ENCODE assay signal across 8 cellular contexts in the genomic region with DNA sequence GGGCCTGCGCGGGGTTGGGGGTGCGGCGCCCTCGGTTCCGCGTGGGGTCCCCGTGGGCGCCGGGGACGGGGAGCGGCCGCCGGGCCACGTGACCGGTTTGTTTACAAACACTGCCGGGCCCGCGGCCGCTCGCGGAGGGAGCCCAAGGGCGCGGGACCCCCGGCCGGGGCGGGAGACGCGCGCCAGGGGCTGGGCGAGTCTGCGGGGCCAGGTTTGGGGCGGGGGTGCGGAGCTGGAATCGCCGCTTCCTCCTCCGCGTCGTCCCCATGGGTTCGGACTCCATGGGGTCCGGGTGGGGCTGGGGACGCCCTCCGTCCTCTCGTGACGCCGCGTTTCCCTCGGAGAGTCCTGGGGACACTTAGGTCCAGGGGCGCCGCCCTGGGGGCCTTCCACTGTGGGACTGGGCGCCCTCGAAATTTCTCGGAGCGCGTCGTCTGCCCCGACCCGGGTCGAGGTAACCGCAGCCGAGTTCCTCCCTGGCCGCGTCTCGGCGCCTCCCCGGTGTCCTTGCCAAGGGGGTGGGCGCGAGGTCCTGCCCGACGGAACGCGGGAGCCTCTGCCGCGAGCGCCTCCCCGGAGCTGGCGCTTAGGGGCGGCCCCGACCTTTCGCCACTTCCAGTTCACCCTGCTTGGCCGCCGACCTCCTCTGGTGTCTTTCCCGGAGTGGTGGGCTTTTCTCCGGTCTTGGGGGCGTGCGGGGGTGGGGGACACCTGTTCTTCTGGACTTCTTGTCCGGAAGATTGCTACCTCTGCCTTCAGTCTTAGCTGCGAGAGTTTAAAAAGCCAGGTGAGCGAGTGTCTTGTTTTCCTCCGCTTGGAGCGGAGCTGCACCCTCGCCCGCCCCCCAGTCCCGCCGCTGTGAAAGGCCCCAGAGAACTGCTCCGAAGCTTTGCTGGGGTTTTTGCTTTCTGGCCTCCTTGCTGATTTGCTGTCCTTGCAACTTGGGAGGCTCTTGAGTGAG. TPM values are rescaled to one million over a fixed set of nuclear protein-coding genes. Genes with fewer than 3 reads are reported as not detected.
DNase-seq lines count a peak whose midpoint lies in the region; ATAC-seq and TF ChIP-seq lines count a peak whose summit lies in the region.

No MANE protein-coding gene starts in this region.

- H3K4me1 Mint-ChIP-seq in neural progenitor cell: peaks cover 49% of the 10 kb centered on the region

- H3K36me3 ChIP-seq in gastroesophageal sphincter: no peaks in the 10 kb centered on the region
- no peaks in the 10 kb centered on the region for H3K36me3 ChIP-seq in neural progenitor cell

- peaks cover 7% of the 10 kb centered on the region for H3K27me3 Mint-ChIP-seq in neural progenitor cell (ENCODE audit: insufficient read depth, low read depth)

- H3F3A ChIP-seq in neural progenitor cell (ENCODE audit: low read depth): peaks cover 42% of the 10 kb centered on the region

- peaks cover 52% of the 10 kb centered on the region for H4K20me1 ChIP-seq in neural progenitor cell (ENCODE audit: low read depth)

- TF ChIP-seq CTCF in AG10803 (conservative IDR thresholded peaks at IDR 0.05; ENCODE audit: low read length) (no peak), gastroesophageal sphincter (IDR thresholded peaks at IDR 0.05) (peak in 1 of 4 experiments; percentile 5), neural progenitor cell (IDR thresholded peaks at IDR 0.05) (no peak)

- peak overlapping the region; percentile 76 for H3K27ac Mint-ChIP-seq in neural progenitor cell

- H3K79me2 ChIP-seq in neural progenitor cell (ENCODE audit: low read depth): peaks cover 51% of the 10 kb centered on the region

- no peaks in the 10 kb centered on the region for H3K36me3 Mint-ChIP-seq in neural progenitor cell

- H3K27me3 ChIP-seq in gastroesophageal sphincter: no peaks in the 10 kb centered on the region
- H3K27me3 ChIP-seq in neural progenitor cell: peaks cover 19% of the 10 kb centered on the region

- peak overlapping the region; percentile 21 for H2AFZ ChIP-seq in neural progenitor cell (replicated peaks)

- no peaks in the 10 kb centered on the region for H3K9me3 Mint-ChIP-seq in neural progenitor cell

- WGBS in gastroesophageal sphincter (ENCODE audit: low coverage in 1 of 2), 2 donors: 0% methylated on average over 1 of the region's 96 CpGs; no CpG with 5 or more reads in 1 of the 2 donors

- peaks cover 6 to 76% (median 45%) of the 10 kb centered on the region in 3 donors for H3K4me1 ChIP-seq in gastroesophageal sphincter
- peaks cover 48% of the 10 kb centered on the region for H3K4me1 ChIP-seq in neural progenitor cell

- H3K9ac ChIP-seq in neural progenitor cell: peak overlapping the region; percentile 42

- H3K4me2 ChIP-seq in neural progenitor cell: peak overlapping the region; percentile 84

- DNase-seq in AG10803 (ENCODE audit: low read depth) (no peak), neural progenitor cell (ENCODE audit: low spot score) (peak; percentile 58), KG1 (lab: John Stamatoyannopoulos, UW) (no peak)
- peak; percentile 9 for DNase-seq in activated T-helper 9 cell treated with anti-CD3 and anti-CD28 coated beads, Interleukin-2, amount 50 U/mL, for 16 hours (ENCODE audit: low read depth)

- peak overlapping the region; percentile 83 for H3K4me3 ChIP-seq in AG10803 (ENCODE audit: low read length)
- peak overlapping the region; percentile 72 to 98 for H3K4me3 ChIP-seq in gastroesophageal sphincter
- peak overlapping the region; percentile 79 for H3K4me3 ChIP-seq in neural progenitor cell

- H3K9me3 ChIP-seq in gastroesophageal sphincter: no peaks in the 10 kb centered on the region
- H3K9me3 ChIP-seq in neural progenitor cell (ENCODE audit: low read depth): no peaks in the 10 kb centered on the region

- TF ChIP-seq POLR2A in gastroesophageal sphincter (IDR thresholded peaks at IDR 0.05): peak; percentile 12 to 46

- peak overlapping the region; percentile 95 for H3K4me3 Mint-ChIP-seq in neural progenitor cell

- TF ChIP-seq EP300 in Ishikawa (IDR thresholded peaks at IDR 0.05; ENCODE audit: borderline replicate concordance) (no peak), gastroesophageal sphincter (IDR thresholded peaks at IDR 0.05) (no peak)

- ATAC-seq in GM19328 (IDR thresholded peaks at IDR 0.05; ENCODE audit: unreplicated experiment) (peak; percentile 4), gastroesophageal sphincter (peak; percentile 32), GM19452 (IDR thresholded peaks at IDR 0.05; ENCODE audit: unreplicated experiment) (no peak)

- H3K27ac ChIP-seq in gastroesophageal sphincter (peak overlapping the region; percentile 95 to 99 (median 98)), neural progenitor cell (no peak overlapping the region)

- no peak for TF ChIP-seq RAD21 in Ishikawa (IDR thresholded peaks at IDR 0.05; ENCODE audit: low read depth)

TF ChIP-seq in Ishikawa, 13 proteins besides CTCF, POLR2A, EP300 and RAD21:
- no peak for TF ChIP-seq CEBPB (IDR thresholded peaks at IDR 0.05)
- TF ChIP-seq YY1 (IDR thresholded peaks at IDR 0.05; ENCODE audit: low read depth): no peak
- no peak for TF ChIP-seq TAF1 (IDR thresholded peaks at IDR 0.05; ENCODE audit: low read depth)
- TF ChIP-seq, protein P1, sequence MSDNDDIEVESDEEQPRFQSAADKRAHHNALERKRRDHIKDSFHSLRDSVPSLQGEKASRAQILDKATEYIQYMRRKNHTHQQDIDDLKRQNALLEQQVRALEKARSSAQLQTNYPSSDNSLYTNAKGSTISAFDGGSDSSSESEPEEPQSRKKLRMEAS (IDR thresholded peaks at IDR 0.05): no peak; the same call in 1 of the 2 replicates
- no peak for TF ChIP-seq NFIC (IDR thresholded peaks at IDR 0.05)
- TF ChIP-seq FOXM1 (IDR thresholded peaks at IDR 0.05; ENCODE audit: borderline replicate concordance, low read depth): no peak
- TF ChIP-seq, protein P2, sequence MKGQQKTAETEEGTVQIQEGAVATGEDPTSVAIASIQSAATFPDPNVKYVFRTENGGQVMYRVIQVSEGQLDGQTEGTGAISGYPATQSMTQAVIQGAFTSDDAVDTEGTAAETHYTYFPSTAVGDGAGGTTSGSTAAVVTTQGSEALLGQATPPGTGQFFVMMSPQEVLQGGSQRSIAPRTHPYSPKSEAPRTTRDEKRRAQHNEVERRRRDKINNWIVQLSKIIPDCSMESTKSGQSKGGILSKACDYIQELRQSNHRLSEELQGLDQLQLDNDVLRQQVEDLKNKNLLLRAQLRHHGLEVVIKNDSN (IDR thresholded peaks at IDR 0.05): peak; percentile 81
- TF ChIP-seq TEAD4 (IDR thresholded peaks at IDR 0.05): no peak
- TF ChIP-seq, protein P3, sequence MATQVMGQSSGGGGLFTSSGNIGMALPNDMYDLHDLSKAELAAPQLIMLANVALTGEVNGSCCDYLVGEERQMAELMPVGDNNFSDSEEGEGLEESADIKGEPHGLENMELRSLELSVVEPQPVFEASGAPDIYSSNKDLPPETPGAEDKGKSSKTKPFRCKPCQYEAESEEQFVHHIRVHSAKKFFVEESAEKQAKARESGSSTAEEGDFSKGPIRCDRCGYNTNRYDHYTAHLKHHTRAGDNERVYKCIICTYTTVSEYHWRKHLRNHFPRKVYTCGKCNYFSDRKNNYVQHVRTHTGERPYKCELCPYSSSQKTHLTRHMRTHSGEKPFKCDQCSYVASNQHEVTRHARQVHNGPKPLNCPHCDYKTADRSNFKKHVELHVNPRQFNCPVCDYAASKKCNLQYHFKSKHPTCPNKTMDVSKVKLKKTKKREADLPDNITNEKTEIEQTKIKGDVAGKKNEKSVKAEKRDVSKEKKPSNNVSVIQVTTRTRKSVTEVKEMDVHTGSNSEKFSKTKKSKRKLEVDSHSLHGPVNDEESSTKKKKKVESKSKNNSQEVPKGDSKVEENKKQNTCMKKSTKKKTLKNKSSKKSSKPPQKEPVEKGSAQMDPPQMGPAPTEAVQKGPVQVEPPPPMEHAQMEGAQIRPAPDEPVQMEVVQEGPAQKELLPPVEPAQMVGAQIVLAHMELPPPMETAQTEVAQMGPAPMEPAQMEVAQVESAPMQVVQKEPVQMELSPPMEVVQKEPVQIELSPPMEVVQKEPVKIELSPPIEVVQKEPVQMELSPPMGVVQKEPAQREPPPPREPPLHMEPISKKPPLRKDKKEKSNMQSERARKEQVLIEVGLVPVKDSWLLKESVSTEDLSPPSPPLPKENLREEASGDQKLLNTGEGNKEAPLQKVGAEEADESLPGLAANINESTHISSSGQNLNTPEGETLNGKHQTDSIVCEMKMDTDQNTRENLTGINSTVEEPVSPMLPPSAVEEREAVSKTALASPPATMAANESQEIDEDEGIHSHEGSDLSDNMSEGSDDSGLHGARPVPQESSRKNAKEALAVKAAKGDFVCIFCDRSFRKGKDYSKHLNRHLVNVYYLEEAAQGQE (IDR thresholded peaks at IDR 0.05; ENCODE audit: low read depth): no peak
- TF ChIP-seq TCF12 (IDR thresholded peaks at IDR 0.05; ENCODE audit: low read depth): no peak
- no peak for TF ChIP-seq CREB1 (IDR thresholded peaks at IDR 0.05; ENCODE audit: low read depth)
- peak; percentile 73 for TF ChIP-seq ZBTB7A (IDR thresholded peaks at IDR 0.05; ENCODE audit: low read depth)
- TF ChIP-seq EGR1 (IDR thresholded peaks at IDR 0.05): no peak

RNA-seq across cellular contexts. Expression of a gene that starts 0.8 kb away (rescaled TPM):
- total RNA-seq in gastroesophageal sphincter (10 to 100 TPM; 35.5 to 47.1 (median 40.6) TPM), neural progenitor cell (ENCODE audit: low replicate concordance) (21.4 and 38.0 TPM in 2 replicates)

Comparison
In these comparisons a context has a peak if more than half of its experiments do, and no peak if none do; other contexts are left out.
1. DNase-seq: peak in activated T-helper 9 cell treated with anti-CD3 and anti-CD28 coated beads, Interleukin-2, amount 50 U/mL, for 16 hours (single experiment) and neural progenitor cell (single experiment); none in AG10803 (single experiment) and KG1 (single experiment).
2. Peak in every context shown above with its lines, with median percentiles within 50 percentile points of each other: H3K4me3 ChIP-seq.